ENCODE assay signal across 14 cellular contexts in the genomic region with DNA sequence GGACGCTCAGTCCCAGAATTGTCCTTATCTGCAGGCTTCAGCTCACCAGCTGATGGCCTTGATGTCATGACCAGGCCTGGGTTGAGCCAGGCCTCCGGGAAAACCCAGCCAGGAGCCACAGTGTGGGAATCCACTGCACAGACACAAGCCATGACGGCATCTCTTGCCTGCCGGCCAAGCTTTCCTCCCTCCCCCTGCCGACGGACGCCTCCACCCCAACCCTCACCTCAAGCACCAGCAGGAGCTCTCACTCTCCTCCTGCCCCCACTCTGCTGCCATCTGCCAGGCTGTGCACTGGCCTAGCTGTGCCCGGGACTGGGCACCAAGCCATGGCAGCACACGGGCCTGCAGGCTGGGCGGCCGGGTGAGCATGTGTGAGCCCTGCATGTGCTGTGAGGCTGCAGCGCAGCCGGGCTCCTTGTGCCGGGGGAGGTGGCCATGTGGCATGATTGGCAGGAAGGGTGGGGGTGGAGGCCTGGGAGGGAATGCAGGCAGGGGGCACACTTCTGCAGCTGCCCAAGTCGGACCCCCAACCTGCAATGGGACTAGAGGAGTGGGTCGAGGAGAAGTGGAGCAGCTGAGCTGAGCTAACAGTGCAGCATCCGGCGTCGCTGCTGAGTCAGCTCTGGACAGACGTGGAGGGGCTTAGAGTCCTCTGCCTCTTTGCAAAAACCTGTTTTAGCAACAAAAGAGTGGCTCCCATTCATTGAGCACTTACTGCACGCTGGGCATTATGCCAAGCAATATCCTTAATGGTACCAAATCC.
DNase-seq lines count a peak whose midpoint lies in the region; ATAC-seq and TF ChIP-seq lines count a peak whose summit lies in the region.
"Had no signal": no experiment of that assay in that cellular context is flagged by ENCODE, and none has a peak within 500 bp of the region (broad histone marks: within the 10 kb centered on the region; RNA-seq: fewer than 3 reads in every experiment).

No MANE protein-coding gene starts in this region.

- intact Hi-C loops in Right ventricle myocardium inferior (cut with DNase I) (no loop called here), dorsolateral prefrontal cortex (cut with DNase I) (loop anchor here in 1 of 2 donors (10.0 kb wide), 1 partner anchor 272 kb away; a partner anchor contains a TSS)

- H3K4me3 ChIP-seq in right atrium auricular region, result no peak overlapping the region
- peak overlapping the region in 4 of 59 donors; percentile 3 to 33 (median 5) for H3K4me3 ChIP-seq in dorsolateral prefrontal cortex
- H3K4me3 ChIP-seq in MM.1S (ENCODE audit: low read length), result no peak overlapping the region
- H3K4me3 ChIP-seq: breast epithelium, smooth muscle cell had no signal

- POLR2A ChIA-PET in HEK293T (lab: Yijun Ruan, JAX), result no interaction called here

- CTCF ChIA-PET in HEK293T (lab: Yijun Ruan, JAX), result no interaction called here

- H4K20me1 ChIP-seq in MM.1S (ENCODE audit: insufficient read depth, low read length), result no peaks in the 10 kb centered on the region

- H3K27me3 ChIP-seq in right atrium auricular region (no peaks in the 10 kb centered on the region), dorsolateral prefrontal cortex (peaks cover 0 to 6% (median 0%) of the 10 kb centered on the region in 45 donors), MM.1S (replicated peaks; ENCODE audit: insufficient read depth, low read length) (no peaks in the 10 kb centered on the region)

- H2AFZ ChIP-seq in MM.1S (ENCODE audit: low read length), result no peak overlapping the region

- ATAC-seq in Right ventricle myocardium inferior (peak; percentile 80), HG03025 (IDR thresholded peaks at IDR 0.05; ENCODE audit: low FRiP score, unreplicated experiment) (no peak), GM21447 (IDR thresholded peaks at IDR 0.05; ENCODE audit: unreplicated experiment) (no peak)
- ATAC-seq: natural killer cell treated with Interleukin-12 subunit alpha and Interleukin-12 subunit beta and Interleukin-15 and Interleukin-18, amount 100 ng/mL, for 72 hours had no signal

- H3K9me2 ChIP-seq in MM.1S (replicated peaks; ENCODE audit: insufficient read depth, low read length), result no peaks in the 10 kb centered on the region

- no peaks in the 10 kb centered on the region for H3K9me3 ChIP-seq in right atrium auricular region
- no peaks in the 10 kb centered on the region for H3K9me3 ChIP-seq in MM.1S (replicated peaks; ENCODE audit: insufficient read depth, low read length)
- H3K9me3 ChIP-seq: breast epithelium had no signal

- H3K36me3 ChIP-seq in right atrium auricular region (no peaks in the 10 kb centered on the region), MM.1S (replicated peaks; ENCODE audit: insufficient read depth, low read length) (no peaks in the 10 kb centered on the region)
- H3K36me3 ChIP-seq: breast epithelium had no signal

- H3F3A ChIP-seq in MM.1S (ENCODE audit: insufficient read depth, low read length), result no peaks in the 10 kb centered on the region

- no peak overlapping the region for H3K4me2 ChIP-seq in MM.1S (ENCODE audit: low read depth, low read length)
- H3K4me2 ChIP-seq: smooth muscle cell had no signal

- H3K4me1 ChIP-seq in right atrium auricular region (peaks cover 0 to 16% of the 10 kb centered on the region in 2 donors), MM.1S (ENCODE audit: low read length) (no peaks in the 10 kb centered on the region)
- H3K4me1 ChIP-seq: breast epithelium had no signal

- H3K9ac ChIP-seq in MM.1S (ENCODE audit: low read length), result no peak overlapping the region

- DNase-seq in Right ventricle myocardium inferior (ENCODE audit: missing footprints) (no peak), right atrium auricular region (ENCODE audit: low spot score) (no peak), dorsolateral prefrontal cortex (peak; percentile 47 to 97 (median 71)), myocyte (ENCODE audit: low read depth) (peak; percentile 6), HEK293T (ENCODE audit: extremely low spot score) (no peak), MM.1S (no peak)
- DNase-seq: H7, NCI-H748 treated with DMSO at 0.1 percent for 48 hours, T1000 had no signal

- no peak overlapping the region for H3K27ac ChIP-seq in right atrium auricular region
- H3K27ac ChIP-seq in dorsolateral prefrontal cortex, result peak overlapping the region in 11 of 59 donors; percentile 7 to 86 (median 18)
- H3K27ac ChIP-seq in MM.1S (ENCODE audit: low read length), result no peak overlapping the region
- H3K27ac ChIP-seq: breast epithelium had no signal

- no peaks in the 10 kb centered on the region for H3K79me2 ChIP-seq in MM.1S (ENCODE audit: low read length)

- TF ChIP-seq CTCF in right atrium auricular region (IDR thresholded peaks at IDR 0.05) (no peak), dorsolateral prefrontal cortex (IDR thresholded peaks at IDR 0.05 in 54 of 56, conservative IDR thresholded peaks at IDR 0.05 in 2 of 56; ENCODE audit: low read depth in 1 of 56, partially characterized antibody in 56 of 56) (peak in 1 of 56 donors; percentile 7), MM.1S (IDR thresholded peaks at IDR 0.05; ENCODE audit: low read length) (no peak)

TF ChIP-seq in HEK293T, 16 proteins besides CTCF, POLR2A, EP300 and RAD21:
- TF ChIP-seq L3MBTL2 (conservative IDR thresholded peaks at IDR 0.05) (no peak), ARNT (IDR thresholded peaks at IDR 0.05) (no peak), ELF4 (IDR thresholded peaks at IDR 0.05) (no peak), NFRKB (IDR thresholded peaks at IDR 0.05) (no peak), FOXK2 (IDR thresholded peaks at IDR 0.05) (no peak), ZNF384 (IDR thresholded peaks at IDR 0.05) (no peak), FOXM1 (IDR thresholded peaks at IDR 0.05; ENCODE audit: borderline replicate concordance) (no peak), CTBP1 (IDR thresholded peaks at IDR 0.05; ENCODE audit: borderline replicate concordance) (no peak)
- TF ChIP-seq, protein P1, sequence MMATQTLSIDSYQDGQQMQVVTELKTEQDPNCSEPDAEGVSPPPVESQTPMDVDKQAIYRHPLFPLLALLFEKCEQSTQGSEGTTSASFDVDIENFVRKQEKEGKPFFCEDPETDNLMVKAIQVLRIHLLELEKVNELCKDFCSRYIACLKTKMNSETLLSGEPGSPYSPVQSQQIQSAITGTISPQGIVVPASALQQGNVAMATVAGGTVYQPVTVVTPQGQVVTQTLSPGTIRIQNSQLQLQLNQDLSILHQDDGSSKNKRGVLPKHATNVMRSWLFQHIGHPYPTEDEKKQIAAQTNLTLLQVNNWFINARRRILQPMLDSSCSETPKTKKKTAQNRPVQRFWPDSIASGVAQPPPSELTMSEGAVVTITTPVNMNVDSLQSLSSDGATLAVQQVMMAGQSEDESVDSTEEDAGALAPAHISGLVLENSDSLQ (IDR thresholded peaks at IDR 0.05), result no peak

Comparison
In these comparisons a context has a peak if more than half of its experiments do, and no peak if none do; other contexts are left out.
1. DNase-seq: peak in dorsolateral prefrontal cortex (10 of 10) and myocyte (single experiment); none in Right ventricle myocardium inferior (single experiment), right atrium auricular region (single experiment), HEK293T (single experiment) and MM.1S (single experiment).